18 cellular contexts compared by ENCODE assay signal in the genomic region with DNA sequence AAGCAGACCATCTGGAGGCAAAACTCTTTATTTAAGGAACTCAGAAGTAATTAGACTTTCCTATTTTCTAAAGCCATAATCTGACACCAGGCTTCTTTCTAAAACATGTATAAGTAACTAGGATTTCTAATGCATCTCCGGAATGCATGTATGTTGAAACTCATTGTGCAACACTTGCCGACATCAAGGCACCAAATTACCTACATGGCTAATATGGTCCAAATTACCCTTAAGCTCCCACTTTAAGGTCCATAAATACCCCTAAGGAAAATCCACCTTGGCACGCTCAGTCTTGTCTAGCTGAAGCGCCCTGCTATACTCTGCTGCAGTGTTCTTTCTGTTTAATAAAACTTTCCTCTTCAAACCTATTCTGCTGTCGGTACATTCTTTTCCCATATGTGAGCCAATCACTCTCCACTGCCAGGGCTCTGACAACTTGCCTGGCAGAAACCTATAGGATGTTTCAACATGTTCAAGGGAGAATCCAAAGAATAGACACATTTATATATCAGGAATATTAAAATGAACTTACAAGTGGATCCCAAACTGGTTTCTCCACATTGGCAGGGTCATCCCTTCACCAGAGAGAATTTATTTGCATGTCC.
"Had no signal": no experiment of that assay in that cellular context is flagged by ENCODE, and none has a peak within 500 bp of the region (broad histone marks: within the 10 kb centered on the region; RNA-seq: fewer than 3 reads in every experiment).

No MANE protein-coding gene starts in this region.

- FAIRE-seq: colon, endometrium, kidney had no signal

- H3K9me3 ChIP-seq: body of pancreas, esophagus muscularis mucosa, left lung had no signal

- ATAC-seq: body of pancreas; left lung; stimulated activated naive B cell treated with anti-CD40 and anti-IgM and Interleukin-4, amounts not matched to agents 10 μg/mL and 1 μg/mL and 100 μg/mL, for 72 hours; T-cell had no signal

- H3K36me3 Mint-ChIP-seq: activated CD4-positive, alpha-beta memory T cell treated with anti-CD3 and anti-CD28 coated beads for 36 hours; activated naive CD8-positive, alpha-beta T cell; stimulated activated naive B cell treated with anti-CD40 and anti-IgM and Interleukin-4, amounts not matched to agents 10 μg/mL and 1 μg/mL and 100 μg/mL, for 72 hours; T-cell had no signal

- H3K4me1 Mint-ChIP-seq: stimulated activated naive B cell treated with anti-CD40 and anti-IgM and Interleukin-4, amounts not matched to agents 10 μg/mL and 1 μg/mL and 100 μg/mL, for 72 hours; T-cell had no signal

- H3K27ac Mint-ChIP-seq: activated B cell treated with CpG ODN at 0.5 μM for 24 hours; activated CD4-positive, alpha-beta memory T cell treated with anti-CD3 and anti-CD28 coated beads for 36 hours; activated naive CD8-positive, alpha-beta T cell; stimulated activated naive B cell treated with anti-CD40 and anti-IgM and Interleukin-4, amounts not matched to agents 10 μg/mL and 1 μg/mL and 100 μg/mL, for 72 hours; T-cell had no signal

- H3K27me3 ChIP-seq: body of pancreas, esophagus muscularis mucosa, left lung had no signal

- H3K9me3 Mint-ChIP-seq: activated CD4-positive, alpha-beta memory T cell treated with anti-CD3 and anti-CD28 coated beads for 36 hours; T-cell had no signal

- H3K27ac ChIP-seq: body of pancreas, esophagus muscularis mucosa, left lung had no signal

- DNase-seq: activated B cell treated with CpG ODN at 0.5 μM for 24 hours; activated CD4-positive, alpha-beta memory T cell treated with anti-CD3 and anti-CD28 coated beads for 36 hours; activated CD4-positive, alpha-beta T cell treated with anti-CD3 and anti-CD28 coated beads for 4 hours; activated T-cell treated with anti-CD3 and anti-CD28 coated beads for 4 hours; body of pancreas; central memory CD4-positive, alpha-beta T cell; glutamatergic neuron; hippocampal formation; kidney; left lung; occipital lobe; posterior cingulate gyrus; stimulated activated naive B cell treated with anti-CD40 and anti-IgM and Interleukin-4, amounts not matched to agents 10 μg/mL and 1 μg/mL and 100 μg/mL, for 72 hours; T-cell had no signal

- H3K4me3 ChIP-seq: body of pancreas, esophagus muscularis mucosa, left lung had no signal

- H3K4me3 Mint-ChIP-seq: activated B cell treated with CpG ODN at 0.5 μM for 24 hours; activated CD4-positive, alpha-beta memory T cell treated with anti-CD3 and anti-CD28 coated beads for 36 hours; activated naive CD8-positive, alpha-beta T cell; stimulated activated naive B cell treated with anti-CD40 and anti-IgM and Interleukin-4, amounts not matched to agents 10 μg/mL and 1 μg/mL and 100 μg/mL, for 72 hours; T-cell had no signal

- H3K36me3 ChIP-seq: esophagus muscularis mucosa, left lung had no signal

- H3K4me1 ChIP-seq: body of pancreas, left lung had no signal
